16 cellular contexts compared by ENCODE assay signal in the genomic region with DNA sequence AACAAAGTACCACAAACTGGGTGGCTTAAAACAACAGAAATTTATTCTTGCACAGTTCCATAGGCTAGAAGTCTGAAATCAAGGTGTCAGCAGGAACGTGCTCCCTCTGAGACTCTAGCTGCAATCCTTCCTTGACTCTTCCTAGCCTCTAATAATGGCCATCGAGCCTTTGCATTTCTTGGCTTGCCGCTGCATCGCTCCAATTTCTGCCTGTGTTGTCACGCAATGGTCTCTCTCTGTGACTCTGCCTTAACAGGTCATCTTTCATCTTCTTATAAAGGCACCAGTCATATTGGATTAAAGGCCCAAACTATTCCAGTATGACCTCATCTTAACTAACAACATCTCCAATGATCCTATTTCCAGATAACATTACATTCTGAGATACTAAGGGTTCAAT.
DNase-seq lines count a peak whose midpoint lies in the region; ATAC-seq and TF ChIP-seq lines count a peak whose summit lies in the region.
"Had no signal": no experiment of that assay in that cellular context is flagged by ENCODE, and none has a peak within 500 bp of the region (broad histone marks: within the 10 kb centered on the region; RNA-seq: fewer than 3 reads in every experiment).

No MANE protein-coding gene starts in this region.

- peaks cover 0 to 2% of the 10 kb centered on the region in 2 donors for H3K9me3 Mint-ChIP-seq in natural killer cell
- H3K9me3 Mint-ChIP-seq: CD8-positive, alpha-beta T cell; HFFc6 had no signal

- H3K9me2 ChIP-seq in OCI-LY7 (ENCODE audit: insufficient read depth, low read length): no peaks in the 10 kb centered on the region

- H3K36me3 ChIP-seq in BLaER1: no peaks in the 10 kb centered on the region
- no peaks in the 10 kb centered on the region; the same call in 1 of the 2 replicates for H3K36me3 ChIP-seq in OCI-LY7 (ENCODE audit: insufficient read depth, low read length)

- DNase-seq in HL-60 (ENCODE audit: low read depth in 1 of 2, low spot score in 1 of 2) (peak in 1 of 2 experiments; percentile 33), OCI-LY7 (ENCODE audit: low spot score) (no peak), natural killer cell (no peak), NCI-H2171 (lab: John Stamatoyannopoulos, UW) (no peak), NCI-H187 (lab: John Stamatoyannopoulos, UW) (no peak), left colon (no peak), NCI-H2227 treated with DMSO at 0.1 percent for 48 hours (lab: John Stamatoyannopoulos, UW) (no peak)
- DNase-seq: ACHN; CD8-positive, alpha-beta T cell; COR-L47; DMS153; DMS79 treated with DMSO at 0.1 percent for 48 hours; HCEC 1CT; HFFc6 had no signal

- intact Hi-C loops in OCI-LY7 (cut with micrococcal nuclease; ENCODE audit: unreplicated experiment) (loop anchor here (5.0 kb wide), 1 partner anchor 124 kb away; no protein-coding TSS in a partner anchor), natural killer cell (cut with micrococcal nuclease) (no loop called here), left colon (cut with DNase I, micrococcal nuclease) (no loop called here)

- no peak overlapping the region for H3K4me3 Mint-ChIP-seq in natural killer cell
- H3K4me3 Mint-ChIP-seq: CD8-positive, alpha-beta T cell; HFFc6 had no signal

- H3K27ac ChIP-seq in BLaER1: no peak overlapping the region
- peak overlapping the region; percentile 93 for H3K27ac ChIP-seq in HL-60 (replicated peaks)
- no peak overlapping the region for H3K27ac ChIP-seq in OCI-LY7 (ENCODE audit: low read depth, low read length, poor library complexity, severe bottlenecking)
- H3K27ac ChIP-seq: C4-2B had no signal

- H3K4me1 Mint-ChIP-seq in natural killer cell: peaks cover 35 to 48% of the 10 kb centered on the region in 2 donors

- no peak for TF ChIP-seq CTCF in HL-60 (IDR thresholded peaks at IDR 0.05; ENCODE audit: insufficient read depth, low read length)
- no peak for TF ChIP-seq CTCF in OCI-LY7 (conservative IDR thresholded peaks at IDR 0.05; ENCODE audit: low read length)
- TF ChIP-seq CTCF in natural killer cell (IDR thresholded peaks at IDR 0.05): no peak

- POLR2A ChIA-PET in OCI-LY7 (lab: Charles Lee): interaction anchor here (1.2 kb wide), 1 partner anchor 109 kb away, joined by 3 read pairs; no protein-coding TSS in a partner anchor

- 0 out of 2 replicates have a peak, but pooled peaks cover 3% of the 10 kb centered on the region for H3K9me3 ChIP-seq in BLaER1
- H3K9me3 ChIP-seq in OCI-LY7 (ENCODE audit: low read length): peaks cover 8% of the 10 kb centered on the region; the same call in 1 of the 2 replicates

- H3K79me2 ChIP-seq in OCI-LY7 (ENCODE audit: insufficient read depth, low read depth, low read length): no peaks in the 10 kb centered on the region

- CTCF ChIA-PET in OCI-LY7 (lab: Charles Lee; ENCODE audit: unreplicated experiment): no interaction called here

- no peaks in the 10 kb centered on the region for H3K27me3 ChIP-seq in BLaER1
- H3K27me3 ChIP-seq in HL-60 (ENCODE audit: insufficient read depth, poor library complexity, severe bottlenecking): no peaks in the 10 kb centered on the region

- peak overlapping the region; percentile 85 for H2AFZ ChIP-seq in OCI-LY7 (ENCODE audit: low read length)

- no peaks in the 10 kb centered on the region for H3K27me3 Mint-ChIP-seq in natural killer cell (ENCODE audit: low read depth in 2 of 2)

- H3K4me3 ChIP-seq in BLaER1 (no peak overlapping the region), HL-60 (replicated peaks; ENCODE audit: insufficient read depth, low read length) (no peak overlapping the region), OCI-LY7 (ENCODE audit: low read depth, low read length, poor library complexity, severe bottlenecking) (no peak overlapping the region)

- H3K4me1 ChIP-seq in BLaER1: peaks cover 50% of the 10 kb centered on the region
- H3K4me1 ChIP-seq in OCI-LY7 (ENCODE audit: insufficient read depth, low read length, poor library complexity, severe bottlenecking): peaks cover 18% of the 10 kb centered on the region

- ATAC-seq in natural killer cell (no peak), left colon (no peak)
- ATAC-seq: CD8-positive, alpha-beta T cell had no signal

- H4K20me1 ChIP-seq in BLaER1: no peaks in the 10 kb centered on the region
- H4K20me1 ChIP-seq in OCI-LY7 (ENCODE audit: insufficient read depth, low read length): no peaks in the 10 kb centered on the region

- H3K36me3 Mint-ChIP-seq in natural killer cell: no peaks in the 10 kb centered on the region
- H3K36me3 Mint-ChIP-seq: CD8-positive, alpha-beta T cell had no signal

- H3K4me2 ChIP-seq in BLaER1 (peak overlapping the region; percentile 48; the same call in 1 of the 2 replicates), OCI-LY7 (ENCODE audit: low read length) (0 out of 2 replicates have a peak overlapping the region, but pooled peaks have one; percentile 5)

- BruUV-seq in OCI-LY7 (replicated peaks; lab: Mats Ljungman, UMichigan): no TSS peak

- H3K27ac Mint-ChIP-seq in natural killer cell: peak overlapping the region; percentile 1 to 55
- H3K27ac Mint-ChIP-seq: CD8-positive, alpha-beta T cell; HFFc6 had no signal

- H3K9ac ChIP-seq in BLaER1: no peak overlapping the region
